ENCODE assay signal across 8 cellular contexts in the genomic region with DNA sequence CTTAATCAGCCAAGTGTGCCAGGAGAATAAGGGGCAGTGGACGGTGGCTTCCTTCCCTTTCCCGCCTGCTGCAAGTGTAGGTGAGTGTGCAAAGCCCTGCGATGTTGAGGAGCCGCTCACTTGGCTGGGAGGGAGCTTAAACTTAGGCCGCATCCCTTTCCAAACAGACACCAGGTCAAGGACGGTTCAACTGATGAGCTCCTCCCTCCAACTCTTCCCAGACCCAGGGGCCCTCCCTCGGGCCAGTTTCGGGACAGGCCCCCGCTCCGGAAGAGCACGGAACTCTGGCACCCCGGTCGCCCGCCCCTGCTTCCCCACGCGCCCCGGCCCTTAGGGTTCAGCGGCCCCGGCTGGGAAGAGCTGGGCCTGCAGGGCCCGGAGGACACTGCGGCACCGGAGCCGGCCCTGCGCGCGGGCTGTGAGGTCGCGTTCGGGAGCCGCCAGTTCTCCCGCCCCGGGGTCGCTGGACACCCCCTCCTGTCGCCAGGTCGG. TPM values are rescaled to one million over a fixed set of nuclear protein-coding genes. Genes with fewer than 3 reads are reported as not detected.
DNase-seq lines count a peak whose midpoint lies in the region; ATAC-seq and TF ChIP-seq lines count a peak whose summit lies in the region.

No MANE protein-coding gene starts in this region.

- peak; percentile 14 for TF ChIP-seq CTCF in foreskin keratinocyte (conservative IDR thresholded peaks at IDR 0.05)
- no peak for TF ChIP-seq CTCF in omental fat pad (IDR thresholded peaks at IDR 0.05)

- in situ Hi-C loops in Caki2 (cut with HindIII; ENCODE audit: low pct_unique_long_range_greater_than_20kb, low sequenced_read_pairs) = no loop called here

- no peaks in the 10 kb centered on the region for H3K4me1 ChIP-seq in foreskin keratinocyte

- peak overlapping the region; percentile 80 for H3K27ac ChIP-seq in foreskin keratinocyte

- DNase-seq in Caki2 (ENCODE audit: low read depth) (peak; percentile 26), foreskin keratinocyte (peak in 1 of 2 donors; percentile 20), omental fat pad (ENCODE audit: low spot score) (no peak), NCI-H1417 treated with DMSO at 0.1 percent for 48 hours (lab: John Stamatoyannopoulos, UW) (no peak), retina (no peak)
- DNase-seq in activated CD4-positive, CD25-positive, alpha-beta regulatory T cell treated with anti-CD3 and anti-CD28 coated beads, Interleukin-2, amount 50 U/mL, for 72 hours = peak; percentile 58

- ATAC-seq in GM19463 (IDR thresholded peaks at IDR 0.05; ENCODE audit: unreplicated experiment) (peak; percentile 23), HG03571 (IDR thresholded peaks at IDR 0.05; ENCODE audit: unreplicated experiment) (peak; percentile 14), foreskin keratinocyte (peak; percentile 46), omental fat pad (ENCODE audit: low FRiP score) (peak; percentile 24)

- H3K27me3 ChIP-seq in foreskin keratinocyte = no peaks in the 10 kb centered on the region

RNA-seq across cellular contexts. Expression of a gene that starts 0.5 kb away (rescaled TPM):
- 45.6 and 50.5 TPM in 2 replicates for total RNA-seq in Caki2 (2014; rRNA removed; shearing (Covaris generic); ENCODE audit: low replicate concordance)
- total RNA-seq in foreskin keratinocyte (65.3 and 73.6 TPM in 2 replicates), omental fat pad (10 to 100 TPM; 16.1 to 57.5 (median 49.5) TPM)
- polyA plus RNA-seq in foreskin keratinocyte = 102 and 104 TPM in 2 replicates

RNA-seq across cellular contexts. Expression of a gene that starts 2.1 kb away (rescaled TPM):
- 34.5 and 48.4 TPM in 2 replicates for total RNA-seq in Caki2 (2014; rRNA removed; shearing (Covaris generic); ENCODE audit: low replicate concordance)
- total RNA-seq in foreskin keratinocyte (68.2 and 84.6 TPM in 2 replicates), omental fat pad (10 to 100 TPM; 34.3 to 81.2 (median 44.2) TPM)
- 154 and 160 TPM in 2 replicates for polyA plus RNA-seq in foreskin keratinocyte

Comparison
In these comparisons a context has a peak if more than half of its experiments do, and no peak if none do; other contexts are left out.
1. DNase-seq: peak in Caki2 (single experiment) and activated CD4-positive, CD25-positive, alpha-beta regulatory T cell treated with anti-CD3 and anti-CD28 coated beads, Interleukin-2, amount 50 U/mL, for 72 hours (single experiment); none in omental fat pad (single experiment), NCI-H1417 treated with DMSO at 0.1 percent for 48 hours (single experiment) and retina (single experiment).
2. Peak in every context shown above with its lines, with median percentiles within 50 percentile points of each other: ATAC-seq.